ENCODE assay signal across 27 cellular contexts in the genomic region with DNA sequence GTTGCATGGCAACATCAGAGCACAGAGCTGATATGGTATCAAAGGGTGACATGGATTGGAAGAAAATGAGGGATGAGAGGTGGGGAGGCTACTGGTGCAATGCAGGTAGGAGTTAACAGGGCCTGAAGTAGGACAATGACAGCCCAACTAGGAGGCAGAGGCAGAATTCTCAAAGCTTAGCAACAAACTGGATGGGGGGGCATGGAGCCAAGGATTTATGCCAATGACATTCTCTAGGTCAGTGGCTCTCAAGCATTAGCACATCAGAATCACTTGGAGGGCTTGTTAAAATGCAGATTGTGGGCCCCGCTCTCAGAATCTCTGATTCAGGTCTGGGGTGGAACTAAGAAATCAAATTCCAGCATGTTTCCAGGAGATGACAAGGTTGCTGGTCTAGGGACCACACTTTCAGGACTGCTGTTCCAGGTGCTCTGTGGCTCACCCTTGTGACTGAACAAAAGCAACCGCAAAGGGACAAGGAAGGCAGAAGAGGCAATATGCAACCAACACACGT.
DNase-seq lines count a peak whose midpoint lies in the region; ATAC-seq, FAIRE-seq and TF ChIP-seq lines count a peak whose summit lies in the region.
"Had no signal": no experiment of that assay in that cellular context is flagged by ENCODE, and none has a peak within 500 bp of the region (broad histone marks: within the 10 kb centered on the region; RNA-seq: fewer than 3 reads in every experiment).

No MANE protein-coding gene starts in this region.

- H3K27me3 Mint-ChIP-seq in activated CD4-positive, alpha-beta T cell treated with anti-CD3 and anti-CD28 coated beads, Interleukin-2, amount 10 ng/mL, durations not matched to agents 24 days and 14 days: no peaks in the 10 kb centered on the region
- H3K27me3 Mint-ChIP-seq in activated CD4-positive, alpha-beta T cell treated with anti-CD3 and anti-CD28 coated beads for 36 hours: no peaks in the 10 kb centered on the region
- H3K27me3 Mint-ChIP-seq: CD8-positive, alpha-beta memory T cell had no signal

- no peak overlapping the region for H3K4me3 ChIP-seq in NT2/D1 (ENCODE audit: insufficient read length, low read depth)
- H3K4me3 ChIP-seq in K562: no peak overlapping the region

- no peak for FAIRE-seq in K562 (lab: Jason Lieb, UNC)
- FAIRE-seq: G401.6, GM12892, H1, HepG2 had no signal

- POLR2A ChIA-PET in activated CD4-positive, alpha-beta T cell treated with anti-CD3 and anti-CD28 coated beads for 36 hours (lab: Charles Lee): no interaction called here
- POLR2A ChIA-PET in K562 (lab: Yijun Ruan, JAX): interaction anchor here (0.7 to 1.6 kb wide), 3 partner anchors 15 to 336 kb away, joined by 3 to 4 read pairs (median 4); no protein-coding TSS in a partner anchor

- no peak overlapping the region for H3K27ac Mint-ChIP-seq in activated CD4-positive, alpha-beta T cell treated with anti-CD3 and anti-CD28 coated beads, Interleukin-2, amount 10 ng/mL, durations not matched to agents 24 days and 14 days
- no peak overlapping the region for H3K27ac Mint-ChIP-seq in activated CD4-positive, alpha-beta T cell treated with anti-CD3 and anti-CD28 coated beads for 36 hours

- H3K27ac ChIP-seq in K562 (ENCODE audit: extremely low read depth, low read depth, low read length): no peak overlapping the region
- H3K27ac ChIP-seq: 22Rv1, C4-2B, RWPE1 had no signal

- H3K4me3 Mint-ChIP-seq in activated CD4-positive, alpha-beta T cell treated with anti-CD3 and anti-CD28 coated beads, Interleukin-2, amount 10 ng/mL, durations not matched to agents 24 days and 14 days: no peak overlapping the region
- no peak overlapping the region for H3K4me3 Mint-ChIP-seq in activated CD4-positive, alpha-beta T cell treated with anti-CD3 and anti-CD28 coated beads for 36 hours
- H3K4me3 Mint-ChIP-seq: CD8-positive, alpha-beta memory T cell had no signal

- intact Hi-C loops in activated CD4-positive, alpha-beta T cell treated with anti-CD3 and anti-CD28 coated beads, Interleukin-2, amount 10 ng/mL, durations not matched to agents 24 days and 14 days (cut with micrococcal nuclease): no loop called here
- intact Hi-C loops in activated CD4-positive, alpha-beta T cell treated with anti-CD3 and anti-CD28 coated beads for 36 hours (cut with DNase I, micrococcal nuclease): no loop called here
- intact Hi-C loops in K562 (cut with micrococcal nuclease): no loop called here

- peaks cover 48% of the 10 kb centered on the region for H3K4me1 Mint-ChIP-seq in activated CD4-positive, alpha-beta T cell treated with anti-CD3 and anti-CD28 coated beads, Interleukin-2, amount 10 ng/mL, durations not matched to agents 24 days and 14 days
- H3K4me1 Mint-ChIP-seq in activated CD4-positive, alpha-beta T cell treated with anti-CD3 and anti-CD28 coated beads for 36 hours: peaks cover 33% of the 10 kb centered on the region

- in situ Hi-C loops in K562 (cut with MboI): no loop called here

- H3K4me1 ChIP-seq in NT2/D1 (ENCODE audit: insufficient read depth, insufficient read length) (no peaks in the 10 kb centered on the region), K562 (replicated peaks in 1 of 2; ENCODE audit: control insufficient read depth in 2 of 2, insufficient read depth in 2 of 2, low read length in 2 of 2) (peaks cover 4 to 7% of the 10 kb centered on the region in 2 experiments; a peak in 3 of 5 replicates)

- no peaks in the 10 kb centered on the region for H3K9me1 ChIP-seq in K562 (ENCODE audit: control insufficient read depth, insufficient read depth, low read length)

- H3K36me3 Mint-ChIP-seq in activated CD4-positive, alpha-beta T cell treated with anti-CD3 and anti-CD28 coated beads, Interleukin-2, amount 10 ng/mL, durations not matched to agents 24 days and 14 days (ENCODE audit: low read depth): peaks cover 4% of the 10 kb centered on the region
- peaks cover 3% of the 10 kb centered on the region for H3K36me3 Mint-ChIP-seq in activated CD4-positive, alpha-beta T cell treated with anti-CD3 and anti-CD28 coated beads for 36 hours (ENCODE audit: low read depth)
- H3K36me3 Mint-ChIP-seq: CD8-positive, alpha-beta memory T cell had no signal

- BruUV-seq in K562 (replicated peaks; lab: Mats Ljungman, UMichigan): no TSS peak

- H3K27me3 ChIP-seq in NT2/D1 (ENCODE audit: insufficient read depth, insufficient read length): no peaks in the 10 kb centered on the region
- H3K27me3 ChIP-seq in K562 (ENCODE audit: control insufficient read depth in 2 of 2, insufficient read depth in 2 of 2, low read length in 2 of 2): no peaks in the 10 kb centered on the region

- no peak overlapping the region for H3K4me2 ChIP-seq in K562 (ENCODE audit: insufficient read depth, low read length)

- no peaks in the 10 kb centered on the region for H3K9me3 ChIP-seq in NT2/D1 (ENCODE audit: insufficient read depth, low read length)
- H3K9me3 ChIP-seq in K562 (replicated peaks; ENCODE audit: control insufficient read depth, insufficient read depth, low read depth, low read length): no peaks in the 10 kb centered on the region

- peak; percentile 48 for DNase-seq in activated CD4-positive, alpha-beta T cell treated with anti-CD3 and anti-CD28 coated beads, Interleukin-2, amount 10 ng/mL, durations not matched to agents 24 days and 14 days
- DNase-seq in activated CD4-positive, alpha-beta T cell treated with anti-CD3 and anti-CD28 coated beads for 36 hours: no peak
- peak; percentile 20 for DNase-seq in Ammon's horn (ENCODE audit: low spot score)
- DNase-seq in NT2/D1 (ENCODE audit: low read depth, low spot score): no peak
- no peak for DNase-seq in K562 (ENCODE audit: extremely low read depth in 1 of 4, low spot score in 3 of 4)
- DNase-seq in NCI-H1417 (lab: John Stamatoyannopoulos, UW): no peak
- DNase-seq in AG08396 (ENCODE audit: low spot score): no peak
- DNase-seq: ACHN; Calu3; CD8-positive, alpha-beta memory T cell; DMS153; KG1; NCI-H1092; NCI-H146; NCI-H2029; NCI-H226; NCI-H510A treated with DMSO at 0.1 percent for 48 hours; NCI-H748 treated with DMSO at 0.1 percent for 48 hours had no signal

- ATAC-seq in activated CD4-positive, alpha-beta T cell treated with anti-CD3 and anti-CD28 coated beads for 36 hours: no peak
- ATAC-seq in K562: no peak
- no peak for ATAC-seq in HG03571 (IDR thresholded peaks at IDR 0.05; ENCODE audit: unreplicated experiment)
- ATAC-seq: HepG2, SK-N-SH treated with all-trans-retinoic acid at 6 μM for 48 hours had no signal

- CTCF ChIA-PET in activated CD4-positive, alpha-beta T cell treated with anti-CD3 and anti-CD28 coated beads for 36 hours (lab: Charles Lee): interaction anchor here (0.9 to 2.8 kb wide), 2 partner anchors 8 to 188 kb away, joined by 5 to 12 read pairs; no protein-coding TSS in a partner anchor
- CTCF ChIA-PET in K562 (lab: Yijun Ruan, JAX; ENCODE audit: low intra/inter-chr PET ratio): interaction anchor here (0.7 kb wide), 1 partner anchor 507 kb away, joined by 4 read pairs; no protein-coding TSS in a partner anchor

- H3K36me3 ChIP-seq in NT2/D1 (ENCODE audit: insufficient read depth, insufficient read length, low read length) (no peaks in the 10 kb centered on the region), K562 (ENCODE audit: control insufficient read depth, insufficient read depth, low read length) (no peaks in the 10 kb centered on the region)

- peak; percentile 10 to 44; a peak in 2 of 4 replicates for TF ChIP-seq RAD21 in K562 (CRISPR knock-in tag; conservative IDR thresholded peaks at IDR 0.05 in 1 of 2, IDR thresholded peaks at IDR 0.05 in 1 of 2)

- H3K9ac ChIP-seq in NT2/D1 (ENCODE audit: insufficient read length, low read depth): peak overlapping the region; percentile 3
- H3K9ac ChIP-seq in K562 (ENCODE audit: insufficient read depth in 1 of 2, low read depth in 2 of 2, low read length in 2 of 2): no peak overlapping the region

- 44% methylated on average over 3 of the region's 3 CpGs for WGBS in K562 (ENCODE audit: insufficient coverage, low coverage, missing lambda C conversion rate)

- no peaks in the 10 kb centered on the region for H3K79me2 ChIP-seq in K562 (ENCODE audit: control insufficient read depth, insufficient read depth, low read length)

- TF ChIP-seq POLR2A in K562 (conservative IDR thresholded peaks at IDR 0.05): no peak

- 0 out of 6 replicates have a peak, but pooled peaks of 2 of the 3 experiments have one; percentile 1 to 9 for TF ChIP-seq CTCF in K562 (IDR thresholded peaks at IDR 0.05 in 2 of 3, conservative IDR thresholded peaks at IDR 0.05 in 1 of 3; ENCODE audit: insufficient read depth in 2 of 3, low read depth in 1 of 3, low read length in 3 of 3)

- TF ChIP-seq EP300 in K562 (IDR thresholded peaks at IDR 0.05; ENCODE audit: low read length): no peak

- no peaks in the 10 kb centered on the region for H4K20me1 ChIP-seq in K562 (replicated peaks; ENCODE audit: control insufficient read depth, insufficient read depth, low read length)

- no peak overlapping the region for H2AFZ ChIP-seq in K562 (ENCODE audit: low read depth, low read length)

- peaks cover 19% of the 10 kb centered on the region for H3K9me3 Mint-ChIP-seq in activated CD4-positive, alpha-beta T cell treated with anti-CD3 and anti-CD28 coated beads, Interleukin-2, amount 10 ng/mL, durations not matched to agents 24 days and 14 days
- peaks cover 3% of the 10 kb centered on the region for H3K9me3 Mint-ChIP-seq in activated CD4-positive, alpha-beta T cell treated with anti-CD3 and anti-CD28 coated beads for 36 hours (ENCODE audit: low read depth)
- H3K9me3 Mint-ChIP-seq: CD8-positive, alpha-beta memory T cell had no signal

TF ChIP-seq in K562, 482 proteins besides CTCF, POLR2A, EP300 and RAD21 (continues in another document):
- TF ChIP-seq, protein P1, sequence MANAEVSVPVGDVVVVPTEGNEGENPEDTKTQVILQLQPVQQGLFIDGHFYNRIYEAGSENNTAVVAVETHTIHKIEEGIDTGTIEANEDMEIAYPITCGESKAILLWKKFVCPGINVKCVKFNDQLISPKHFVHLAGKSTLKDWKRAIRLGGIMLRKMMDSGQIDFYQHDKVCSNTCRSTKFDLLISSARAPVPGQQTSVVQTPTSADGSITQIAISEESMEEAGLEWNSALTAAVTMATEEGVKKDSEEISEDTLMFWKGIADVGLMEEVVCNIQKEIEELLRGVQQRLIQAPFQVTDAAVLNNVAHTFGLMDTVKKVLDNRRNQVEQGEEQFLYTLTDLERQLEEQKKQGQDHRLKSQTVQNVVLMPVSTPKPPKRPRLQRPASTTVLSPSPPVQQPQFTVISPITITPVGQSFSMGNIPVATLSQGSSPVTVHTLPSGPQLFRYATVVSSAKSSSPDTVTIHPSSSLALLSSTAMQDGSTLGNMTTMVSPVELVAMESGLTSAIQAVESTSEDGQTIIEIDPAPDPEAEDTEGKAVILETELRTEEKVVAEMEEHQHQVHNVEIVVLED (CRISPR knock-in tag; IDR thresholded peaks at IDR 0.05): no peak
- TF ChIP-seq PHB (CRISPR knock-in tag; IDR thresholded peaks at IDR 0.05): no peak
- TF ChIP-seq ZNF354B (CRISPR knock-in tag; IDR thresholded peaks at IDR 0.05): no peak
- no peak for TF ChIP-seq CREB1 (IDR thresholded peaks at IDR 0.05)
- TF ChIP-seq CREB1 (CRISPR knock-in tag; IDR thresholded peaks at IDR 0.05): no peak
- no peak for TF ChIP-seq BMI1 (IDR thresholded peaks at IDR 0.05; ENCODE audit: low read length)

Comparison
In these comparisons a context has a peak if more than half of its experiments do, and no peak if none do; other contexts are left out.
1. DNase-seq: peak in activated CD4-positive, alpha-beta T cell treated with anti-CD3 and anti-CD28 coated beads, Interleukin-2, amount 10 ng/mL, durations not matched to agents 24 days and 14 days (single experiment) and Ammon's horn (single experiment); none in activated CD4-positive, alpha-beta T cell treated with anti-CD3 and anti-CD28 coated beads for 36 hours (single experiment), NT2/D1 (single experiment), K562 (0 of 4), NCI-H1417 (0 of 3) and AG08396 (single experiment).